ENCODE assay signal across 10 cellular contexts in genomic region chr5:124034963-124035362, GRCh38.
DNase-seq lines count a peak whose midpoint lies in the region; ATAC-seq and TF ChIP-seq lines count a peak whose summit lies in the region.
"Had no signal": no experiment of that assay in that cellular context is flagged by ENCODE, and none has a peak within 500 bp of the region (broad histone marks: within the 10 kb centered on the region; RNA-seq: fewer than 3 reads in every experiment).

No MANE protein-coding gene starts in this region.

- no peaks in the 10 kb centered on the region for H3K27me3 Mint-ChIP-seq in progenitor cell of endocrine pancreas

- H3K36me3 ChIP-seq in adrenal gland (replicated peaks in 1 of 2): no peaks in the 10 kb centered on the region

- H3K4me1 ChIP-seq in adrenal gland (replicated peaks in 1 of 2): no peaks in the 10 kb centered on the region

- DNase-seq in progenitor cell of endocrine pancreas (ENCODE audit: low spot score, unreplicated experiment): no peak
- DNase-seq in adrenal gland: no peak
- DNase-seq in iPS-NIHi7 (ENCODE audit: extremely low spot score): no peak
- DNase-seq in DMS153 (lab: John Stamatoyannopoulos, UW): no peak
- DNase-seq: DMS53, HFFc6, SIG-M5 had no signal

- intact Hi-C loops in adrenal gland (cut with DNase I): no loop called here

- H3K27ac ChIP-seq in adrenal gland: no peak overlapping the region

- no peak for TF ChIP-seq POLR2A in adrenal gland (IDR thresholded peaks at IDR 0.05)

- ATAC-seq in GM19035 (IDR thresholded peaks at IDR 0.05; ENCODE audit: unreplicated experiment) (peak; percentile 99), HG02610 (IDR thresholded peaks at IDR 0.05; ENCODE audit: unreplicated experiment) (peak; percentile 99), HG03442 (IDR thresholded peaks at IDR 0.05; ENCODE audit: unreplicated experiment) (peak; percentile 98)

- H3K27ac Mint-ChIP-seq in progenitor cell of endocrine pancreas: peak overlapping the region; percentile 65
- H3K27ac Mint-ChIP-seq: HFFc6 had no signal

- TF ChIP-seq CTCF in progenitor cell of endocrine pancreas (IDR thresholded peaks at IDR 0.05; ENCODE audit: unreplicated experiment): no peak
- TF ChIP-seq CTCF in adrenal gland (IDR thresholded peaks at IDR 0.05): no peak

- H3K4me1 Mint-ChIP-seq in progenitor cell of endocrine pancreas (ENCODE audit: low read depth): peaks cover 31% of the 10 kb centered on the region

- no peak overlapping the region for H3K4me3 ChIP-seq in adrenal gland

- H3K27me3 ChIP-seq in adrenal gland: no peaks in the 10 kb centered on the region

- no peaks in the 10 kb centered on the region for H3K9me3 ChIP-seq in adrenal gland (replicated peaks in 1 of 3)

- H3K4me3 Mint-ChIP-seq in progenitor cell of endocrine pancreas (ENCODE audit: low read depth): no peak overlapping the region
- H3K4me3 Mint-ChIP-seq: HFFc6 had no signal

- H3K9me3 Mint-ChIP-seq in progenitor cell of endocrine pancreas (ENCODE audit: low read depth): no peaks in the 10 kb centered on the region
- H3K9me3 Mint-ChIP-seq: HFFc6 had no signal

- WGBS in adrenal gland, 4 donors: 72 to 81% (median 80%) methylated on average over 6 of the region's 6 CpGs

- no peaks in the 10 kb centered on the region for H3K36me3 Mint-ChIP-seq in progenitor cell of endocrine pancreas (ENCODE audit: insufficient read depth)
